ENCODE assay signal across 8 cellular contexts in genomic region chr17:17641621-17642409, GRCh38. TPM values are rescaled to one million over a fixed set of nuclear protein-coding genes. Genes with fewer than 3 reads are reported as not detected.
DNase-seq lines count a peak whose midpoint lies in the region; ATAC-seq and TF ChIP-seq lines count a peak whose summit lies in the region.

No MANE protein-coding gene starts in this region.

- H3K27me3 Mint-ChIP-seq in neural progenitor cell (ENCODE audit: insufficient read depth, low read depth) = peaks cover 7% of the 10 kb centered on the region
- peaks cover 7% of the 10 kb centered on the region for H3K27me3 Mint-ChIP-seq in stimulated activated naive CD8-positive, alpha-beta T cell treated with anti-CD3 and anti-CD28 coated beads, Interleukin-15, amount 100 ng/mL, for 72 hours

- H3K4me2 ChIP-seq in DND-41 (ENCODE audit: insufficient read depth, low read length) (no peak overlapping the region), Loucy (ENCODE audit: low read depth, low read length, poor library complexity, severe bottlenecking) (no peak overlapping the region), neural progenitor cell (no peak overlapping the region)

- peaks cover 17% of the 10 kb centered on the region for H3K9me3 Mint-ChIP-seq in neural progenitor cell
- no peaks in the 10 kb centered on the region for H3K9me3 Mint-ChIP-seq in stimulated activated naive CD8-positive, alpha-beta T cell treated with anti-CD3 and anti-CD28 coated beads, Interleukin-15, amount 100 ng/mL, for 72 hours

- H3K9me3 ChIP-seq in DND-41 (ENCODE audit: insufficient read depth, low read length, severe bottlenecking) (peaks cover 3% of the 10 kb centered on the region), Loucy (ENCODE audit: insufficient read depth, low read depth, low read length) (no peaks in the 10 kb centered on the region), neural progenitor cell (ENCODE audit: low read depth) (no peaks in the 10 kb centered on the region)

- H3K9ac ChIP-seq in DND-41 (ENCODE audit: low read depth, low read length) (no peak overlapping the region), Loucy (ENCODE audit: low read depth, low read length, poor library complexity, severe bottlenecking) (no peak overlapping the region), neural progenitor cell (no peak overlapping the region)

- H3K36me3 Mint-ChIP-seq in neural progenitor cell = no peaks in the 10 kb centered on the region

- no peak overlapping the region for H3K4me3 Mint-ChIP-seq in neural progenitor cell
- no peak overlapping the region for H3K4me3 Mint-ChIP-seq in stimulated activated naive CD8-positive, alpha-beta T cell treated with anti-CD3 and anti-CD28 coated beads, Interleukin-15, amount 100 ng/mL, for 72 hours

- H3F3A ChIP-seq in Loucy (ENCODE audit: low read depth) (no peaks in the 10 kb centered on the region), neural progenitor cell (ENCODE audit: low read depth) (no peaks in the 10 kb centered on the region)

- TF ChIP-seq CTCF in DND-41 (IDR thresholded peaks at IDR 0.05; ENCODE audit: borderline replicate concordance, extremely low read depth, low read length, poor library complexity, severe bottlenecking) (peak; percentile 94), Loucy (conservative IDR thresholded peaks at IDR 0.05; ENCODE audit: low read length) (peak; percentile 96), neural progenitor cell (IDR thresholded peaks at IDR 0.05) (peak; percentile 97)

- H3K27me3 ChIP-seq in DND-41 (ENCODE audit: insufficient read depth, low read length, poor library complexity) = no peaks in the 10 kb centered on the region
- no peaks in the 10 kb centered on the region for H3K27me3 ChIP-seq in Loucy (ENCODE audit: insufficient read depth, low read length, poor library complexity, severe bottlenecking)
- no peaks in the 10 kb centered on the region for H3K27me3 ChIP-seq in neural progenitor cell

- H3K9me2 ChIP-seq in Loucy (replicated peaks; ENCODE audit: low read depth, low read length) = no peaks in the 10 kb centered on the region

- H3K27ac ChIP-seq in DND-41 (ENCODE audit: low read length) (peak overlapping the region; percentile 15; the same call in 1 of the 2 replicates), neural progenitor cell (no peak overlapping the region)

- H3K4me3 ChIP-seq in DND-41 (ENCODE audit: low read depth in 1 of 2, low read length in 2 of 2) (no peak overlapping the region), Loucy (ENCODE audit: low read length, poor library complexity, severe bottlenecking) (no peak overlapping the region), neural progenitor cell (no peak overlapping the region)

- H4K20me1 ChIP-seq in DND-41 (ENCODE audit: insufficient read depth, low read length) (no peaks in the 10 kb centered on the region), Loucy (ENCODE audit: insufficient read depth, low read length, poor library complexity, severe bottlenecking) (no peaks in the 10 kb centered on the region), neural progenitor cell (ENCODE audit: low read depth) (no peaks in the 10 kb centered on the region)

- peak overlapping the region; percentile 66 for H2AFZ ChIP-seq in DND-41 (ENCODE audit: low read depth, low read length)
- peak overlapping the region; percentile 71 for H2AFZ ChIP-seq in Loucy (ENCODE audit: low read length)
- H2AFZ ChIP-seq in neural progenitor cell (replicated peaks) = no peak overlapping the region

- H3K36me3 ChIP-seq in DND-41 (ENCODE audit: insufficient read depth, low read length) = no peaks in the 10 kb centered on the region
- H3K36me3 ChIP-seq in Loucy (ENCODE audit: insufficient read depth, low read length) = no peaks in the 10 kb centered on the region
- H3K36me3 ChIP-seq in neural progenitor cell = no peaks in the 10 kb centered on the region

- peak; percentile 79 for DNase-seq in DND-41
- DNase-seq in RPMI8226 = peak; percentile 73
- peak; percentile 64 for DNase-seq in activated T-helper 1 cell treated with Interleukin-2 at 50 U/mL for 16 hours (ENCODE audit: low read depth)
- peak; percentile 65 for DNase-seq in fibroblast of the conjunctiva (ENCODE audit: low read depth)
- peak; percentile 79 for DNase-seq in neural progenitor cell (ENCODE audit: low spot score)
- peak; percentile 71 to 74 for DNase-seq in stimulated activated naive CD8-positive, alpha-beta T cell treated with anti-CD3 and anti-CD28 coated beads, Interleukin-15, amount 100 ng/mL, for 72 hours

- H3K79me2 ChIP-seq in DND-41 (ENCODE audit: insufficient read depth, low read length) = no peaks in the 10 kb centered on the region
- H3K79me2 ChIP-seq in Loucy (ENCODE audit: insufficient read depth, low read length) = no peaks in the 10 kb centered on the region
- H3K79me2 ChIP-seq in neural progenitor cell (ENCODE audit: low read depth) = no peaks in the 10 kb centered on the region

- H3K4me1 Mint-ChIP-seq in neural progenitor cell = peaks cover 10% of the 10 kb centered on the region
- H3K4me1 Mint-ChIP-seq in stimulated activated naive CD8-positive, alpha-beta T cell treated with anti-CD3 and anti-CD28 coated beads, Interleukin-15, amount 100 ng/mL, for 72 hours = no peaks in the 10 kb centered on the region

- H3K27ac Mint-ChIP-seq in neural progenitor cell = peak overlapping the region; percentile 77
- no peak overlapping the region for H3K27ac Mint-ChIP-seq in stimulated activated naive CD8-positive, alpha-beta T cell treated with anti-CD3 and anti-CD28 coated beads, Interleukin-15, amount 100 ng/mL, for 72 hours

- H3K4me1 ChIP-seq in DND-41 (ENCODE audit: insufficient read depth, low read length) (no peaks in the 10 kb centered on the region), Loucy (ENCODE audit: insufficient read depth, low read length, poor library complexity, severe bottlenecking) (no peaks in the 10 kb centered on the region), neural progenitor cell (no peaks in the 10 kb centered on the region)

- ATAC-seq in DND-41 (ENCODE audit: insufficient read depth, low read depth) (peak; percentile 98), HG02759 (IDR thresholded peaks at IDR 0.05; ENCODE audit: unreplicated experiment) (no peak)
- peak; percentile 89 for ATAC-seq in stimulated activated naive CD8-positive, alpha-beta T cell treated with anti-CD3 and anti-CD28 coated beads, Interleukin-15, amount 100 ng/mL, for 72 hours

RNA-seq across cellular contexts. Expression of gene RAI1, which starts 39.4 kb away (rescaled TPM):
- 18.0 and 27.4 TPM in 2 replicates for total RNA-seq in neural progenitor cell (ENCODE audit: low replicate concordance)

RNA-seq across cellular contexts. Expression of gene PEMT, which starts 50.3 kb away (rescaled TPM):
- 17.7 and 50.4 TPM in 2 replicates for total RNA-seq in neural progenitor cell (ENCODE audit: low replicate concordance)
